In genomic region chr14:100176811-100177327, GRCh38 we compare ENCODE assay signal across 2 cellular contexts.
A peak's percentile ranks its signal among the peaks of the same experiment; 100 is the strongest.
TF ChIP-seq lines count a peak whose summit lies in the region.

No MANE protein-coding gene starts in this region.

TF ChIP-seq in HEK293, 187 proteins besides CTCF, POLR2A, EP300 and RAD21:
- TF ChIP-seq ZBTB48 (tag by site-specific recombination; IDR thresholded peaks at IDR 0.05) (0 out of 2 replicates have a peak, but pooled peaks have one; percentile 22), ZNF660 (tag by site-specific recombination; IDR thresholded peaks at IDR 0.05) (no peak), ZNF248 (tag by site-specific recombination; IDR thresholded peaks at IDR 0.05) (no peak), ZFP3 (tag by site-specific recombination; IDR thresholded peaks at IDR 0.05; ENCODE audit: low read depth) (no peak), ZNF558 (tag by site-specific recombination; IDR thresholded peaks at IDR 0.05) (no peak), ZNF16 (tag by site-specific recombination; IDR thresholded peaks at IDR 0.05; ENCODE audit: low read depth) (no peak), ZNF561 (tag by site-specific recombination; IDR thresholded peaks at IDR 0.05; ENCODE audit: borderline replicate concordance) (no peak), ZNF514 (tag by site-specific recombination; IDR thresholded peaks at IDR 0.05) (no peak), KLF16 (tag by site-specific recombination; IDR thresholded peaks at IDR 0.05) (no peak), ZFHX2 (tag by site-specific recombination; conservative IDR thresholded peaks at IDR 0.05) (0 out of 2 replicates have a peak, but pooled peaks have one; percentile 25)

TF ChIP-seq in H1, 55 proteins besides CTCF, POLR2A, EP300 and RAD21:
- TF ChIP-seq PHF8 (conservative IDR thresholded peaks at IDR 0.05; ENCODE audit: low read depth, low read length) (no peak), SUZ12 (IDR thresholded peaks at IDR 0.05; ENCODE audit: low read length) (no peak), GABPA (IDR thresholded peaks at IDR 0.05; ENCODE audit: borderline replicate concordance, insufficient read depth, low read length) (no peak)
